Comparison of ENCODE assay signal across 10 cellular contexts in genomic region chr6:26311012-26311384, GRCh38. TPM values are rescaled to one million over a fixed set of nuclear protein-coding genes. Genes with fewer than 3 reads are reported as not detected.
DNase-seq lines count a peak whose midpoint lies in the region; ATAC-seq and TF ChIP-seq lines count a peak whose summit lies in the region.
"Had no signal": no experiment of that assay in that cellular context is flagged by ENCODE, and none has a peak within 500 bp of the region (broad histone marks: within the 10 kb centered on the region; RNA-seq: fewer than 3 reads in every experiment).

No MANE protein-coding gene starts in this region.

- H3K27ac ChIP-seq in esophagus muscularis mucosa (replicated peaks in 1 of 4) (peak overlapping the region in 1 of 4 donors; percentile 73), gastrocnemius medialis (peak overlapping the region in 3 of 4 donors; percentile 25 to 83 (median 41))

- no peak for TF ChIP-seq EP300 in esophagus muscularis mucosa (IDR thresholded peaks at IDR 0.05)

- no peak for TF ChIP-seq POLR2A in esophagus muscularis mucosa (IDR thresholded peaks at IDR 0.05; ENCODE audit: low read depth)
- TF ChIP-seq POLR2A in gastrocnemius medialis (IDR thresholded peaks at IDR 0.05): no peak
- TF ChIP-seq POLR2A in lower leg skin (IDR thresholded peaks at IDR 0.05): no peak

- H3K36me3 Mint-ChIP-seq in IgD-negative memory B cell (peaks cover 5% of the 10 kb centered on the region), WTC11 (no peaks in the 10 kb centered on the region)

- no peaks in the 10 kb centered on the region for H3K36me3 ChIP-seq in esophagus muscularis mucosa
- H3K36me3 ChIP-seq in gastrocnemius medialis: no peaks in the 10 kb centered on the region
- H3K36me3 ChIP-seq: heart left ventricle, uterus had no signal

- intact Hi-C loops in esophagus muscularis mucosa (cut with DNase I): no loop called here
- intact Hi-C loops in gastrocnemius medialis (cut with DNase I; ENCODE audit: low total_unique reads): loop anchor here (5.0 to 10.0 kb wide), 3 partner anchors 211 to 864 kb away; partner anchors contain the start of gene HMGN4
- intact Hi-C loops in lower leg skin (cut with DNase I; ENCODE audit: low total_unique reads): no loop called here

- 9% methylated on average over 11 of the region's 11 CpGs for whole genome bisulfite sequencing in esophagus muscularis mucosa
- 15 to 18% methylated on average over 11 of the region's 11 CpGs for WGBS in lower leg skin, 2 donors

- H3K4me1 Mint-ChIP-seq in IgD-negative memory B cell: peaks cover 24 to 34% (median 28%) of the 10 kb centered on the region in 3 donors
- peaks cover 11% of the 10 kb centered on the region for H3K4me1 Mint-ChIP-seq in WTC11

- H3K27me3 Mint-ChIP-seq in IgD-negative memory B cell (no peaks in the 10 kb centered on the region), WTC11 (ENCODE audit: low read depth) (0 out of 2 replicates have a peak, but pooled peaks cover 3% of the 10 kb centered on the region)

- DNase-seq in COLO668 (lab: John Stamatoyannopoulos, UW; ENCODE audit: unreplicated experiment): peak; percentile 11
- peak; percentile 51 for DNase-seq in WTC11 (ENCODE audit: low spot score)
- no peak for DNase-seq in esophagus muscularis mucosa (ENCODE audit: extremely low spot score)
- no peak for DNase-seq in gastrocnemius medialis
- no peak for DNase-seq in lower leg skin (ENCODE audit: low spot score in 2 of 2)
- DNase-seq in T1000 (lab: John Stamatoyannopoulos, UW): no peak
- no peak for DNase-seq in NCI-H2107 treated with DMSO at 0.1 percent for 48 hours (lab: John Stamatoyannopoulos, UW; ENCODE audit: unreplicated experiment)
- DNase-seq: heart left ventricle had no signal

- H3K9me3 ChIP-seq in esophagus muscularis mucosa (no peaks in the 10 kb centered on the region), gastrocnemius medialis (no peaks in the 10 kb centered on the region)
- H3K9me3 ChIP-seq: heart left ventricle, uterus had no signal

- peak overlapping the region in 3 of 4 donors; percentile 50 to 62 (median 50) for H3K4me3 ChIP-seq in esophagus muscularis mucosa
- no peak overlapping the region for H3K4me3 ChIP-seq in gastrocnemius medialis
- no peak overlapping the region for H3K4me3 ChIP-seq in lower leg skin (ENCODE audit: low read depth, poor library complexity, severe bottlenecking)

- H3K4me1 ChIP-seq in esophagus muscularis mucosa (peaks cover 7 to 25% (median 17%) of the 10 kb centered on the region in 4 donors), gastrocnemius medialis (peaks cover 8 to 10% of the 10 kb centered on the region in 2 donors)
- H3K4me1 ChIP-seq: uterus had no signal

- H3K9me3 Mint-ChIP-seq in IgD-negative memory B cell: no peaks in the 10 kb centered on the region
- no peaks in the 10 kb centered on the region for H3K9me3 Mint-ChIP-seq in WTC11

- H3K27me3 ChIP-seq in esophagus muscularis mucosa: no peaks in the 10 kb centered on the region
- H3K27me3 ChIP-seq in gastrocnemius medialis: no peaks in the 10 kb centered on the region
- H3K27me3 ChIP-seq: heart left ventricle, uterus had no signal

- POLR2A ChIA-PET in WTC11 (lab: Charles Lee): no interaction called here

- peak overlapping the region; percentile 6 to 99 (median 99) for H3K27ac Mint-ChIP-seq in IgD-negative memory B cell
- H3K27ac Mint-ChIP-seq in WTC11: no peak overlapping the region

- peak overlapping the region; percentile 63 to 99 (median 92) for H3K4me3 Mint-ChIP-seq in IgD-negative memory B cell
- peak overlapping the region; percentile 88 for H3K4me3 Mint-ChIP-seq in WTC11

- TF ChIP-seq CTCF in WTC11 (IDR thresholded peaks at IDR 0.05): no peak
- no peak for TF ChIP-seq CTCF in esophagus muscularis mucosa (IDR thresholded peaks at IDR 0.05)
- no peak for TF ChIP-seq CTCF in gastrocnemius medialis (IDR thresholded peaks at IDR 0.05 in 4 of 5, conservative IDR thresholded peaks at IDR 0.05 in 1 of 5)
- TF ChIP-seq CTCF in lower leg skin (IDR thresholded peaks at IDR 0.05): no peak

- ATAC-seq in WTC11: no peak
- no peak for ATAC-seq in gastrocnemius medialis

- CTCF ChIA-PET in WTC11 (lab: Charles Lee): no interaction called here

- in situ Hi-C loops in gastrocnemius medialis (cut with MboI; ENCODE audit: low sequenced_read_pairs in 4 of 4): loop anchor here in 1 of 4 donors (10.0 kb wide), 1 partner anchor 224 kb away; the partner anchor contains the start of gene HMGN4

TF ChIP-seq in WTC11, 78 proteins besides CTCF, POLR2A, EP300 and RAD21:
- TF ChIP-seq PRDM15 (CRISPR knock-in tag; IDR thresholded peaks at IDR 0.05): no peak
- TF ChIP-seq MYBL2 (CRISPR knock-in tag; IDR thresholded peaks at IDR 0.05): no peak
- no peak for TF ChIP-seq IRF1 (CRISPR knock-in tag; IDR thresholded peaks at IDR 0.05)
- TF ChIP-seq FOXJ3 (CRISPR knock-in tag; IDR thresholded peaks at IDR 0.05; ENCODE audit: borderline replicate concordance): no peak
- no peak for TF ChIP-seq USF2 (CRISPR knock-in tag; IDR thresholded peaks at IDR 0.05)

RNA-seq across cellular contexts. Expression of gene BTN3A2, which starts 54.0 kb away (rescaled TPM):
- 91.7 TPM for polyA plus RNA-seq in IgD-negative memory B cell
- total RNA-seq in WTC11 (2021) (3.4 to 7.4 TPM (median 7.0 TPM) in 3 replicates), esophagus muscularis mucosa (10 to 100 TPM in 2 of 4 donors, 1 to 10 TPM in 2; 6.6 to 14.1 (median 11.2) TPM), gastrocnemius medialis (1 to 10 TPM; 3.7 to 8.9 (median 4.4) TPM), lower leg skin (10 to 100 TPM in 3 of 4 donors, 1 to 10 TPM in 1; 9.9 to 26.8 (median 18.5) TPM)

Comparison
In these comparisons a context has a peak if more than half of its experiments do, and no peak if none do; other contexts are left out.
1. DNase-seq: peak in COLO668 (single experiment) and WTC11 (single experiment); none in esophagus muscularis mucosa (single experiment), gastrocnemius medialis (0 of 2), lower leg skin (0 of 2), T1000 (single experiment) and NCI-H2107 treated with DMSO at 0.1 percent for 48 hours (single experiment).
2. H3K4me3 ChIP-seq: peak in esophagus muscularis mucosa (3 of 4); none in gastrocnemius medialis (0 of 4) and lower leg skin (single experiment).